ENCODE assay signal across 8 cellular contexts in genomic region chr1:99264201-99265021, GRCh38. TPM values are rescaled to one million over a fixed set of nuclear protein-coding genes. Genes with fewer than 3 reads are reported as not detected.
DNase-seq lines count a peak whose midpoint lies in the region; ATAC-seq, FAIRE-seq and TF ChIP-seq lines count a peak whose summit lies in the region.

A gene with protein sequence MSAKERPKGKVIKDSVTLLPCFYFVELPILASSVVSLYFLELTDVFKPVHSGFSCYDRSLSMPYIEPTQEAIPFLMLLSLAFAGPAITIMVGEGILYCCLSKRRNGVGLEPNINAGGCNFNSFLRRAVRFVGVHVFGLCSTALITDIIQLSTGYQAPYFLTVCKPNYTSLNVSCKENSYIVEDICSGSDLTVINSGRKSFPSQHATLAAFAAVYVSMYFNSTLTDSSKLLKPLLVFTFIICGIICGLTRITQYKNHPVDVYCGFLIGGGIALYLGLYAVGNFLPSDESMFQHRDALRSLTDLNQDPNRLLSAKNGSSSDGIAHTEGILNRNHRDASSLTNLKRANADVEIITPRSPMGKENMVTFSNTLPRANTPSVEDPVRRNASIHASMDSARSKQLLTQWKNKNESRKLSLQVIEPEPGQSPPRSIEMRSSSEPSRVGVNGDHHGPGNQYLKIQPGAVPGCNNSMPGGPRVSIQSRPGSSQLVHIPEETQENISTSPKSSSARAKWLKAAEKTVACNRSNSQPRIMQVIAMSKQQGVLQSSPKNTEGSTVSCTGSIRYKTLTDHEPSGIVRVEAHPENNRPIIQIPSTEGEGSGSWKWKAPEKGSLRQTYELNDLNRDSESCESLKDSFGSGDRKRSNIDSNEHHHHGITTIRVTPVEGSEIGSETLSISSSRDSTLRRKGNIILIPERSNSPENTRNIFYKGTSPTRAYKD (plus strand): TSS chr1:99264492. CDS start chr1:99264594, 102 bp downstream.

- peak within 1 kb of the TSS; percentile 65 for H3K9ac ChIP-seq in astrocyte (ENCODE audit: low read length)

- no peaks in the 10 kb centered on the region for H3K9me2 ChIP-seq in hepatocyte (replicated peaks; ENCODE audit: insufficient read depth)

- intact Hi-C loops in prostate gland (cut with DNase I), result no loop called here

- DNase-seq in DMS53 (lab: John Stamatoyannopoulos, UW) (peak; percentile 85), NCI-H1092 treated with DMSO at 0.1 percent for 48 hours (lab: John Stamatoyannopoulos, UW) (peak; percentile 55), astrocyte (ENCODE audit: low read depth) (peak; percentile 39), hepatocyte (ENCODE audit: low spot score) (peak; percentile 68), prostate gland (ENCODE audit: low spot score) (no peak), KG1 (lab: John Stamatoyannopoulos, UW) (no peak)
- DNase-seq in stimulated activated naive CD4-positive, alpha-beta T cell (lab: John Stamatoyannopoulos, UW), result no peak

- no peak within 1 kb of the TSS for H3K27ac Mint-ChIP-seq in astrocyte (ENCODE audit: unreplicated experiment)

- peak within 1 kb of the TSS; percentile 64 for H3K4me3 ChIP-seq in astrocyte (ENCODE audit: insufficient read depth, low read depth, low read length)
- H3K4me3 ChIP-seq in hepatocyte, result peak within 1 kb of the TSS; percentile 58
- peak within 1 kb of the TSS; percentile 14 to 22 for H3K4me3 ChIP-seq in prostate gland

- peak within 1 kb of the TSS; percentile 81 for H3K4me3 Mint-ChIP-seq in astrocyte (ENCODE audit: unreplicated experiment)

- peak within 1 kb of the TSS; percentile 97 for H2AFZ ChIP-seq in astrocyte (ENCODE audit: low read depth, low read length)
- peak within 1 kb of the TSS; percentile 59 for H2AFZ ChIP-seq in hepatocyte

- H3K36me3 ChIP-seq in astrocyte (ENCODE audit: insufficient read depth, low read length) (no peaks in the 10 kb centered on the region), hepatocyte (replicated peaks; ENCODE audit: insufficient read depth, low read depth) (no peaks in the 10 kb centered on the region), prostate gland (no peaks in the 10 kb centered on the region)

- H3K27me3 ChIP-seq in astrocyte (ENCODE audit: insufficient read depth, low read length), result no peaks in the 10 kb centered on the region
- peaks cover 34% of the 10 kb centered on the region for H3K27me3 ChIP-seq in hepatocyte
- no peaks in the 10 kb centered on the region for H3K27me3 ChIP-seq in prostate gland (replicated peaks; ENCODE audit: insufficient read depth)

- H3K79me2 ChIP-seq in astrocyte (ENCODE audit: insufficient read depth, low read length) (no peaks in the 10 kb centered on the region), hepatocyte (no peaks in the 10 kb centered on the region)

- no peak within 1 kb of the TSS for H3K27ac ChIP-seq in astrocyte (ENCODE audit: low read depth, low read length)
- H3K27ac ChIP-seq in hepatocyte, result no peak within 1 kb of the TSS
- H3K27ac ChIP-seq in prostate gland, result no peak within 1 kb of the TSS

- no peak for ATAC-seq in HG03039 (IDR thresholded peaks at IDR 0.05; ENCODE audit: unreplicated experiment)

- TF ChIP-seq POLR2A in prostate gland (IDR thresholded peaks at IDR 0.05), result no peak

- H3K9me3 ChIP-seq in astrocyte (ENCODE audit: insufficient read depth, low read depth, low read length) (no peaks in the 10 kb centered on the region), hepatocyte (ENCODE audit: low read depth) (no peaks in the 10 kb centered on the region), prostate gland (no peaks in the 10 kb centered on the region)

- no peaks in the 10 kb centered on the region for H3K36me3 Mint-ChIP-seq in astrocyte (ENCODE audit: low read depth, unreplicated experiment)

- 3% methylated on average over 48 of the region's 51 CpGs for WGBS in hepatocyte (ENCODE audit: low lambda C conversion rate, missing lambda C conversion rate)
- WGBS in prostate gland, result 4% methylated on average over 41 of the region's 51 CpGs

- no peak for TF ChIP-seq CTCF in astrocyte (IDR thresholded peaks at IDR 0.05; ENCODE audit: insufficient read depth, low read depth, low read length)
- TF ChIP-seq CTCF in hepatocyte (IDR thresholded peaks at IDR 0.05; ENCODE audit: poor library complexity), result no peak
- no peak for TF ChIP-seq CTCF in prostate gland (IDR thresholded peaks at IDR 0.05)

- H3K27me3 Mint-ChIP-seq in astrocyte (ENCODE audit: low read depth, unreplicated experiment), result peaks cover 28% of the 10 kb centered on the region

- FAIRE-seq in astrocyte (lab: Jason Lieb, UNC), result no peak

- H3K4me1 ChIP-seq in astrocyte (ENCODE audit: insufficient read depth, low read length), result peaks cover 22% of the 10 kb centered on the region
- H3K4me1 ChIP-seq in hepatocyte (ENCODE audit: insufficient read depth), result no peaks in the 10 kb centered on the region
- H3K4me1 ChIP-seq in prostate gland (replicated peaks), result no peaks in the 10 kb centered on the region

- H3K4me2 ChIP-seq in astrocyte (ENCODE audit: low read length) (peak within 1 kb of the TSS; percentile 98), hepatocyte (peak within 1 kb of the TSS; percentile 95)

- H3K4me1 Mint-ChIP-seq in astrocyte (ENCODE audit: low read depth, unreplicated experiment), result no peaks in the 10 kb centered on the region

- no peaks in the 10 kb centered on the region for H3K9me3 Mint-ChIP-seq in astrocyte (ENCODE audit: unreplicated experiment)

- H4K20me1 ChIP-seq in astrocyte (ENCODE audit: insufficient read depth, low read length) (no peaks in the 10 kb centered on the region), hepatocyte (ENCODE audit: insufficient read depth, poor library complexity, severe bottlenecking) (no peaks in the 10 kb centered on the region)

RNA-seq across cellular contexts. Expression of the gene that starts here (rescaled TPM):
- 0.07 TPM in 2 replicates for total RNA-seq in astrocyte
- 1.2 and 1.5 TPM in 2 replicates for total RNA-seq in hepatocyte
- polyA plus RNA-seq in hepatocyte, result 0.19 and 0.68 TPM in 2 replicates
- 1 to 10 TPM in 1 of 2 donors, under 1 TPM in 1; 0.05 to 3.2 TPM for total RNA-seq in prostate gland

Comparison
In these comparisons a context has a peak if more than half of its experiments do, and no peak if none do; other contexts are left out.
1. Peak in DNase-seq, H3K4me3 ChIP-seq, H3K9ac ChIP-seq and H3K4me2 ChIP-seq in astrocyte; RNA of the gene not detected or under 1 TPM.
2. DNase-seq: peak in DMS53 (single experiment), NCI-H1092 treated with DMSO at 0.1 percent for 48 hours (single experiment) and hepatocyte (single experiment); none in prostate gland (single experiment), KG1 (single experiment) and stimulated activated naive CD4-positive, alpha-beta T cell (0 of 6).
3. Peak in every context shown above with its lines, with median percentiles within 50 percentile points of each other: H3K4me3 ChIP-seq.